In genomic region chr19:1570836-1571235, GRCh38 we compare ENCODE assay signal across 21 cellular contexts. TPM values are rescaled to one million over a fixed set of nuclear protein-coding genes. Genes with fewer than 3 reads are reported as not detected.
DNase-seq lines count a peak whose midpoint lies in the region; ATAC-seq and TF ChIP-seq lines count a peak whose summit lies in the region.
"Had no signal": no experiment of that assay in that cellular context is flagged by ENCODE, and none has a peak within 500 bp of the region (broad histone marks: within the 10 kb centered on the region; RNA-seq: fewer than 3 reads in every experiment).

No MANE protein-coding gene starts in this region.

- intact Hi-C loops in activated CD4-positive, alpha-beta T cell treated with anti-CD3 and anti-CD28 coated beads, Interleukin-2, amount 10 ng/mL, durations not matched to agents 24 days and 14 days (cut with micrococcal nuclease): no loop called here
- intact Hi-C loops in ascending aorta (cut with DNase I): no loop called here
- intact Hi-C loops in left colon (cut with DNase I, micrococcal nuclease): no loop called here

- H3K4me3 Mint-ChIP-seq in activated CD4-positive, alpha-beta T cell treated with anti-CD3 and anti-CD28 coated beads, Interleukin-2, amount 10 ng/mL, durations not matched to agents 24 days and 14 days: no peak overlapping the region
- H3K4me3 Mint-ChIP-seq in central memory CD8-positive, alpha-beta T cell: peak overlapping the region; percentile 66
- peak overlapping the region; percentile 88 for H3K4me3 Mint-ChIP-seq in neural crest cell

- peaks cover 4 to 9% of the 10 kb centered on the region in 2 donors for H3K4me1 ChIP-seq in ascending aorta
- H3K4me1 ChIP-seq: HAP-1 had no signal

- peaks cover 5% of the 10 kb centered on the region for H3K36me3 Mint-ChIP-seq in activated CD4-positive, alpha-beta T cell treated with anti-CD3 and anti-CD28 coated beads, Interleukin-2, amount 10 ng/mL, durations not matched to agents 24 days and 14 days (ENCODE audit: low read depth)
- peaks cover 9% of the 10 kb centered on the region for H3K36me3 Mint-ChIP-seq in central memory CD8-positive, alpha-beta T cell (ENCODE audit: insufficient read depth)
- H3K36me3 Mint-ChIP-seq in neural crest cell (ENCODE audit: low read depth): peaks cover 7% of the 10 kb centered on the region
- H3K36me3 Mint-ChIP-seq: CD14-positive monocyte had no signal

- no peaks in the 10 kb centered on the region for H3K27me3 ChIP-seq in ascending aorta
- H3K27me3 ChIP-seq: BLaER1 had no signal

- no peak for DNase-seq in activated CD4-positive, alpha-beta T cell treated with anti-CD3 and anti-CD28 coated beads, Interleukin-2, amount 10 ng/mL, durations not matched to agents 24 days and 14 days
- DNase-seq in activated CD4-positive, alpha-beta T cell treated with anti-CD3 and anti-CD28 coated beads, Interleukin-2, amount 50 U/mL, for 1 hour: no peak
- DNase-seq in central memory CD8-positive, alpha-beta T cell (ENCODE audit: low spot score in 2 of 2): no peak
- DNase-seq in neural crest cell (ENCODE audit: low read depth, low spot score) (no peak), ascending aorta (ENCODE audit: low spot score in 2 of 2) (no peak), NCI-H1417 treated with DMSO at 0.1 percent for 48 hours (lab: John Stamatoyannopoulos, UW) (no peak), left colon (no peak)
- DNase-seq: Calu3; CD4-positive, alpha-beta memory T cell; COR-L47; DMS53; DMS79 treated with DMSO at 0.1 percent for 48 hours; GF-D8; GOT3 had no signal

- peaks cover 5% of the 10 kb centered on the region for H3K4me1 Mint-ChIP-seq in activated CD4-positive, alpha-beta T cell treated with anti-CD3 and anti-CD28 coated beads, Interleukin-2, amount 10 ng/mL, durations not matched to agents 24 days and 14 days
- peaks cover 12% of the 10 kb centered on the region for H3K4me1 Mint-ChIP-seq in central memory CD8-positive, alpha-beta T cell
- peaks cover 17% of the 10 kb centered on the region for H3K4me1 Mint-ChIP-seq in neural crest cell

- H3K9me3 Mint-ChIP-seq in activated CD4-positive, alpha-beta T cell treated with anti-CD3 and anti-CD28 coated beads, Interleukin-2, amount 10 ng/mL, durations not matched to agents 24 days and 14 days: no peaks in the 10 kb centered on the region
- H3K9me3 Mint-ChIP-seq in central memory CD8-positive, alpha-beta T cell: no peaks in the 10 kb centered on the region
- H3K9me3 Mint-ChIP-seq in neural crest cell: no peaks in the 10 kb centered on the region

- peaks cover 13% of the 10 kb centered on the region for H3K27me3 Mint-ChIP-seq in activated CD4-positive, alpha-beta T cell treated with anti-CD3 and anti-CD28 coated beads, Interleukin-2, amount 10 ng/mL, durations not matched to agents 24 days and 14 days
- H3K27me3 Mint-ChIP-seq in central memory CD8-positive, alpha-beta T cell: peaks cover 16% of the 10 kb centered on the region
- peaks cover 22% of the 10 kb centered on the region for H3K27me3 Mint-ChIP-seq in neural crest cell (ENCODE audit: low read depth)

- H3K4me3 ChIP-seq in ascending aorta: no peak overlapping the region
- H3K4me3 ChIP-seq: BLaER1, HAP-1 had no signal

- no peak overlapping the region for H3K27ac ChIP-seq in ascending aorta
- H3K27ac ChIP-seq: 22Rv1, BLaER1 had no signal

- TF ChIP-seq CTCF in neural crest cell (conservative IDR thresholded peaks at IDR 0.05): no peak
- TF ChIP-seq CTCF in ascending aorta (IDR thresholded peaks at IDR 0.05): no peak

- H3K36me3 ChIP-seq in ascending aorta: no peaks in the 10 kb centered on the region
- H3K36me3 ChIP-seq: HAP-1 had no signal

- no peak for ATAC-seq in central memory CD8-positive, alpha-beta T cell (replicated peaks; ENCODE audit: extremely low read depth, poor library complexity, severe bottlenecking)
- ATAC-seq in left colon: no peak

- no peaks in the 10 kb centered on the region for H3K9me3 ChIP-seq in ascending aorta
- H3K9me3 ChIP-seq: BLaER1, HAP-1 had no signal

- peak overlapping the region; percentile 48 for H3K27ac Mint-ChIP-seq in activated CD4-positive, alpha-beta T cell treated with anti-CD3 and anti-CD28 coated beads, Interleukin-2, amount 10 ng/mL, durations not matched to agents 24 days and 14 days
- no peak overlapping the region for H3K27ac Mint-ChIP-seq in central memory CD8-positive, alpha-beta T cell (ENCODE audit: low read depth)
- H3K27ac Mint-ChIP-seq in neural crest cell (ENCODE audit: unreplicated experiment): no peak overlapping the region
- H3K27ac Mint-ChIP-seq: B cell had no signal

RNA-seq across cellular contexts. Expression of gene MEX3D, which starts 2.7 kb away (rescaled TPM):
- 15.9 and 16.1 TPM in 2 replicates for total RNA-seq in activated CD4-positive, alpha-beta T cell treated with anti-CD3 and anti-CD28 coated beads, Interleukin-2, amount 10 ng/mL, durations not matched to agents 24 days and 14 days
- 102 and 103 TPM in 2 replicates for total RNA-seq in neural crest cell
- total RNA-seq in ascending aorta: 83.7 TPM
- 10 to 100 TPM; 22.3 to 24.8 TPM for total RNA-seq in left colon

RNA-seq across cellular contexts. Expression of gene MBD3, which starts 21.8 kb away (rescaled TPM):
- 132 and 140 TPM in 2 replicates for total RNA-seq in activated CD4-positive, alpha-beta T cell treated with anti-CD3 and anti-CD28 coated beads, Interleukin-2, amount 10 ng/mL, durations not matched to agents 24 days and 14 days
- total RNA-seq in neural crest cell (157 and 168 TPM in 2 replicates), ascending aorta (143 TPM), left colon (10 to 100 TPM; 47.7 to 57.5 TPM)

RNA-seq across cellular contexts. Expression of gene UQCR11, which starts 34.4 kb away (rescaled TPM):
- 194 and 195 TPM in 2 replicates for total RNA-seq in activated CD4-positive, alpha-beta T cell treated with anti-CD3 and anti-CD28 coated beads, Interleukin-2, amount 10 ng/mL, durations not matched to agents 24 days and 14 days
- total RNA-seq in neural crest cell (149 and 165 TPM in 2 replicates), ascending aorta (61.0 TPM), left colon (100 to 1,000 TPM; 337 to 359 TPM)

RNA-seq across cellular contexts. Expression of gene PLK5, which starts 47.0 kb away (rescaled TPM):
- total RNA-seq in activated CD4-positive, alpha-beta T cell treated with anti-CD3 and anti-CD28 coated beads, Interleukin-2, amount 10 ng/mL, durations not matched to agents 24 days and 14 days: not detected in 2 replicates
- total RNA-seq in neural crest cell (not detected in 2 replicates), ascending aorta (not detected), left colon (not detected)
- total RNA-seq: B cell; Calu3; CD4-positive, alpha-beta memory T cell; Daoy; G401 had no signal

RNA-seq across cellular contexts. Expression of gene ADAMTSL5, which starts 58.0 kb away (rescaled TPM):
- total RNA-seq in activated CD4-positive, alpha-beta T cell treated with anti-CD3 and anti-CD28 coated beads, Interleukin-2, amount 10 ng/mL, durations not matched to agents 24 days and 14 days: 5.4 and 6.6 TPM in 2 replicates
- total RNA-seq in neural crest cell (not detected in 2 replicates), ascending aorta (0.43 TPM), left colon (1 to 10 TPM; 2.0 to 5.4 TPM)
- total RNA-seq: B cell had no signal
